ENCODE assay signal across 10 cellular contexts in genomic region chr1:32925360-32926142, GRCh38. TPM values are rescaled to one million over a fixed set of nuclear protein-coding genes. Genes with fewer than 3 reads are reported as not detected.
A peak's percentile ranks its signal among the peaks of the same experiment; 100 is the strongest.
DNase-seq lines count a peak whose midpoint lies in the region; ATAC-seq and TF ChIP-seq lines count a peak whose summit lies in the region.
"Had no signal": no experiment of that assay in that cellular context is flagged by ENCODE, and none has a peak within 500 bp of the region (broad histone marks: within the 10 kb centered on the region; RNA-seq: fewer than 3 reads in every experiment).

No MANE protein-coding gene starts in this region.

- TF ChIP-seq CTCF in GM12873 (IDR thresholded peaks at IDR 0.05; ENCODE audit: insufficient read depth, low read depth, low read length, missing control alignments) (peak; percentile 15), fibroblast of lung (conservative IDR thresholded peaks at IDR 0.05 in 1 of 2, IDR thresholded peaks at IDR 0.05 in 1 of 2; ENCODE audit: low read depth in 1 of 2, low read length in 2 of 2) (no peak), neural crest cell (conservative IDR thresholded peaks at IDR 0.05) (no peak)

- H3K9me3 Mint-ChIP-seq in neural crest cell: no peaks in the 10 kb centered on the region

- no peak overlapping the region for H2AFZ ChIP-seq in fibroblast of lung (ENCODE audit: low read length)

- DNase-seq in T-helper 17 cell (no peak), fibroblast of lung (ENCODE audit: low read depth in 2 of 2) (peak; percentile 22 to 23), neural crest cell (ENCODE audit: low read depth, low spot score) (no peak)

- no peak overlapping the region for H3K9ac ChIP-seq in fibroblast of lung (ENCODE audit: insufficient read depth, low read length)
- H3K9ac ChIP-seq: KMS-11 had no signal

- no peaks in the 10 kb centered on the region for H3K36me3 ChIP-seq in fibroblast of lung (ENCODE audit: control insufficient read depth, insufficient read depth, low read length)

- H3K4me2 ChIP-seq in fibroblast of lung (ENCODE audit: extremely low read depth, insufficient read depth, low read length): no peak overlapping the region
- H3K4me2 ChIP-seq: KMS-11 had no signal

- H3K79me2 ChIP-seq in fibroblast of lung (ENCODE audit: control insufficient read depth, insufficient read depth, low read length): no peaks in the 10 kb centered on the region

- peaks cover 64% of the 10 kb centered on the region for H3K27me3 Mint-ChIP-seq in T-helper 17 cell
- peaks cover 35% of the 10 kb centered on the region for H3K27me3 Mint-ChIP-seq in neural crest cell (ENCODE audit: low read depth)

- no peaks in the 10 kb centered on the region for H4K20me1 ChIP-seq in fibroblast of lung (ENCODE audit: control insufficient read depth, extremely low read depth, insufficient read depth, low read length)

- H3K4me1 ChIP-seq in fibroblast of lung (ENCODE audit: control insufficient read depth, extremely low read depth, insufficient read depth, low read length): no peaks in the 10 kb centered on the region

- H3K4me1 Mint-ChIP-seq in T-helper 17 cell: peaks cover 29% of the 10 kb centered on the region
- H3K4me1 Mint-ChIP-seq in neural crest cell: peaks cover 27% of the 10 kb centered on the region

- no peaks in the 10 kb centered on the region for H3K27me3 ChIP-seq in fibroblast of lung (ENCODE audit: control insufficient read depth, insufficient read depth, low read length)

- no peak overlapping the region for H3K4me3 ChIP-seq in fibroblast of lung (replicated peaks in 1 of 4; ENCODE audit: control extremely low read depth in 1 of 4, insufficient read depth in 1 of 4, low read depth in 3 of 4, low read length in 4 of 4)

- H3K4me3 Mint-ChIP-seq in T-helper 17 cell: peak overlapping the region; percentile 85
- H3K4me3 Mint-ChIP-seq in neural crest cell: peak overlapping the region; percentile 5

- ATAC-seq in T-helper 17 cell (peak; percentile 66), HG02981 (IDR thresholded peaks at IDR 0.05; ENCODE audit: unreplicated experiment) (no peak), HG02840 (IDR thresholded peaks at IDR 0.05; ENCODE audit: low FRiP score, unreplicated experiment) (no peak), HG03457 (IDR thresholded peaks at IDR 0.05; ENCODE audit: unreplicated experiment) (no peak), GM18868 (IDR thresholded peaks at IDR 0.05; ENCODE audit: unreplicated experiment) (no peak)

- H3K9me3 ChIP-seq in T-helper 17 cell (ENCODE audit: control insufficient read depth, low read length, poor library complexity, severe bottlenecking): no peaks in the 10 kb centered on the region
- no peaks in the 10 kb centered on the region for H3K9me3 ChIP-seq in fibroblast of lung (ENCODE audit: control insufficient read depth, insufficient read depth, low read depth, low read length)

- H3K27ac ChIP-seq in fibroblast of lung (ENCODE audit: insufficient read depth, low read length): no peak overlapping the region
- H3K27ac ChIP-seq: KMS-11 had no signal

- H3K27ac Mint-ChIP-seq in T-helper 17 cell: peak overlapping the region; percentile 87
- no peak overlapping the region for H3K27ac Mint-ChIP-seq in neural crest cell (ENCODE audit: unreplicated experiment)

- H3K36me3 Mint-ChIP-seq in T-helper 17 cell (ENCODE audit: low read depth) (peaks cover 14% of the 10 kb centered on the region), neural crest cell (ENCODE audit: low read depth) (no peaks in the 10 kb centered on the region)

RNA-seq across cellular contexts. Expression of gene TMEM54, which starts 24.4 kb away (rescaled TPM):
- total RNA-seq in T-helper 17 cell (not detected), fibroblast of lung (57.5 and 69.9 TPM in 2 replicates), neural crest cell (2.7 and 2.8 TPM in 2 replicates)
- polyA plus RNA-seq in fibroblast of lung: 24.2 and 38.1 TPM in 2 replicates
- polyA plus RNA-seq in fibroblast of lung (2012): 36.6 and 61.1 TPM in 2 replicates
- polyA minus RNA-seq in fibroblast of lung (ENCODE audit: low replicate concordance): 59.7 and 87.2 TPM in 2 replicates

RNA-seq across cellular contexts. Expression of gene RNF19B, which starts 39.1 kb away (rescaled TPM):
- 10 to 100 TPM; 67.1 to 87.7 TPM for total RNA-seq in T-helper 17 cell
- 12.3 and 15.4 TPM in 2 replicates for total RNA-seq in fibroblast of lung
- 10.1 and 11.3 TPM in 2 replicates for polyA plus RNA-seq in fibroblast of lung
- 6.9 and 9.4 TPM in 2 replicates for polyA plus RNA-seq in fibroblast of lung (2012)
- polyA minus RNA-seq in fibroblast of lung (ENCODE audit: low replicate concordance): 9.0 and 9.3 TPM in 2 replicates
- 14.9 and 16.0 TPM in 2 replicates for total RNA-seq in neural crest cell

RNA-seq across cellular contexts. Expression of gene HPCA, which starts 39.3 kb away (rescaled TPM):
- not detected for total RNA-seq in T-helper 17 cell
- 0.33 TPM in 1 of 2 replicates, not detected in the other for total RNA-seq in fibroblast of lung
- polyA plus RNA-seq in fibroblast of lung: 0.06 TPM in 1 of 2 replicates, not detected in the other
- 0.16 TPM in 1 of 2 replicates, not detected in the other for polyA plus RNA-seq in fibroblast of lung (2012)
- polyA minus RNA-seq in fibroblast of lung (ENCODE audit: low replicate concordance): not detected in 2 replicates
- total RNA-seq in neural crest cell: 0.86 and 1.2 TPM in 2 replicates
- total RNA-seq: urinary bladder had no signal

RNA-seq across cellular contexts. Expression of gene FNDC5, which starts 54.8 kb away (rescaled TPM):
- total RNA-seq in T-helper 17 cell (not detected), fibroblast of lung (0.33 and 1.0 TPM in 2 replicates), neural crest cell (26.8 and 28.7 TPM in 2 replicates)
- 0.38 and 1.6 TPM in 2 replicates for polyA plus RNA-seq in fibroblast of lung
- 0.43 and 2.5 TPM in 2 replicates for polyA plus RNA-seq in fibroblast of lung (2012)
- polyA minus RNA-seq in fibroblast of lung (ENCODE audit: low replicate concordance): not detected in 2 replicates

Comparison
In these comparisons a context has a peak if more than half of its experiments do, and no peak if none do; other contexts are left out.
1. DNase-seq: peak in fibroblast of lung (2 of 2); none in T-helper 17 cell (0 of 3) and neural crest cell (single experiment).
2. RNA of gene TMEM54, which starts 24.4 kb away (total RNA-seq): 57.5 to 69.9 TPM in fibroblast of lung; 2.7 to 2.8 TPM in neural crest cell and not detected in T-helper 17 cell; every median in the first group is over 10 times any median in the second.